Comparison of ENCODE assay signal across 1 cellular context in genomic region chr14:54348001-54348611, GRCh38.
TF ChIP-seq lines count a peak whose summit lies in the region.

No MANE protein-coding gene starts in this region.

TF ChIP-seq in HepG2, 621 proteins besides CTCF, POLR2A, EP300 and RAD21 (continued from another document):
- TF ChIP-seq, protein P1, sequence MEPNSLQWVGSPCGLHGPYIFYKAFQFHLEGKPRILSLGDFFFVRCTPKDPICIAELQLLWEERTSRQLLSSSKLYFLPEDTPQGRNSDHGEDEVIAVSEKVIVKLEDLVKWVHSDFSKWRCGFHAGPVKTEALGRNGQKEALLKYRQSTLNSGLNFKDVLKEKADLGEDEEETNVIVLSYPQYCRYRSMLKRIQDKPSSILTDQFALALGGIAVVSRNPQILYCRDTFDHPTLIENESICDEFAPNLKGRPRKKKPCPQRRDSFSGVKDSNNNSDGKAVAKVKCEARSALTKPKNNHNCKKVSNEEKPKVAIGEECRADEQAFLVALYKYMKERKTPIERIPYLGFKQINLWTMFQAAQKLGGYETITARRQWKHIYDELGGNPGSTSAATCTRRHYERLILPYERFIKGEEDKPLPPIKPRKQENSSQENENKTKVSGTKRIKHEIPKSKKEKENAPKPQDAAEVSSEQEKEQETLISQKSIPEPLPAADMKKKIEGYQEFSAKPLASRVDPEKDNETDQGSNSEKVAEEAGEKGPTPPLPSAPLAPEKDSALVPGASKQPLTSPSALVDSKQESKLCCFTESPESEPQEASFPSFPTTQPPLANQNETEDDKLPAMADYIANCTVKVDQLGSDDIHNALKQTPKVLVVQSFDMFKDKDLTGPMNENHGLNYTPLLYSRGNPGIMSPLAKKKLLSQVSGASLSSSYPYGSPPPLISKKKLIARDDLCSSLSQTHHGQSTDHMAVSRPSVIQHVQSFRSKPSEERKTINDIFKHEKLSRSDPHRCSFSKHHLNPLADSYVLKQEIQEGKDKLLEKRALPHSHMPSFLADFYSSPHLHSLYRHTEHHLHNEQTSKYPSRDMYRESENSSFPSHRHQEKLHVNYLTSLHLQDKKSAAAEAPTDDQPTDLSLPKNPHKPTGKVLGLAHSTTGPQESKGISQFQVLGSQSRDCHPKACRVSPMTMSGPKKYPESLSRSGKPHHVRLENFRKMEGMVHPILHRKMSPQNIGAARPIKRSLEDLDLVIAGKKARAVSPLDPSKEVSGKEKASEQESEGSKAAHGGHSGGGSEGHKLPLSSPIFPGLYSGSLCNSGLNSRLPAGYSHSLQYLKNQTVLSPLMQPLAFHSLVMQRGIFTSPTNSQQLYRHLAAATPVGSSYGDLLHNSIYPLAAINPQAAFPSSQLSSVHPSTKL (CRISPR knock-in tag; IDR thresholded peaks at IDR 0.05), result peak; percentile 33; the same call in 1 of the 2 replicates
- TF ChIP-seq ZNF800 (CRISPR knock-in tag; IDR thresholded peaks at IDR 0.05) (no peak), ZNF326 (CRISPR knock-in tag; IDR thresholded peaks at IDR 0.05; ENCODE audit: borderline replicate concordance) (no peak), ZNF639 (CRISPR knock-in tag; conservative IDR thresholded peaks at IDR 0.05) (no peak), ZFP41 (CRISPR knock-in tag; IDR thresholded peaks at IDR 0.05; ENCODE audit: borderline replicate concordance) (no peak), YEATS4 (CRISPR knock-in tag; IDR thresholded peaks at IDR 0.05; ENCODE audit: borderline replicate concordance) (no peak), SUZ12 (IDR thresholded peaks at IDR 0.05; ENCODE audit: low read depth, low read length) (no peak), DNMT1 (CRISPR knock-in tag; IDR thresholded peaks at IDR 0.05) (no peak), CBX1 (IDR thresholded peaks at IDR 0.05; ENCODE audit: low read depth) (no peak), RXRB (CRISPR knock-in tag; IDR thresholded peaks at IDR 0.05; ENCODE audit: borderline replicate concordance) (0 out of 2 replicates have a peak, but pooled peaks have one; percentile 29), ZNF780A (CRISPR knock-in tag; IDR thresholded peaks at IDR 0.05) (no peak), GATA4 (IDR thresholded peaks at IDR 0.05; ENCODE audit: borderline replicate concordance, low read depth) (no peak), ZMAT3 (CRISPR knock-in tag; conservative IDR thresholded peaks at IDR 0.05) (no peak), HNF4G (IDR thresholded peaks at IDR 0.05; ENCODE audit: borderline replicate concordance, low read depth, low read length) (no peak), HNF4G (CRISPR knock-in tag; IDR thresholded peaks at IDR 0.05; ENCODE audit: borderline replicate concordance, low read depth) (no peak), ZSCAN12 (CRISPR knock-in tag; IDR thresholded peaks at IDR 0.05) (no peak), ZSCAN9 (CRISPR knock-in tag; IDR thresholded peaks at IDR 0.05; ENCODE audit: borderline replicate concordance) (no peak), ESRRA (CRISPR knock-in tag; IDR thresholded peaks at IDR 0.05; ENCODE audit: low read depth) (no peak), ZSCAN30 (CRISPR knock-in tag; IDR thresholded peaks at IDR 0.05) (no peak), E2F5 (CRISPR knock-in tag; conservative IDR thresholded peaks at IDR 0.05) (no peak), ZNF563 (CRISPR knock-in tag; IDR thresholded peaks at IDR 0.05) (no peak), KDM5A (IDR thresholded peaks at IDR 0.05; ENCODE audit: borderline replicate concordance, low read length) (0 out of 2 replicates have a peak, but pooled peaks have one; percentile 32), MLLT10 (CRISPR knock-in tag; IDR thresholded peaks at IDR 0.05) (no peak), ZNF558 (CRISPR knock-in tag; IDR thresholded peaks at IDR 0.05; ENCODE audit: borderline replicate concordance) (no peak), ELF4 (CRISPR knock-in tag; IDR thresholded peaks at IDR 0.05; ENCODE audit: borderline replicate concordance) (no peak), CBX2 (IDR thresholded peaks at IDR 0.05; ENCODE audit: low read depth, low read length) (no peak), CBX2 (CRISPR knock-in tag; IDR thresholded peaks at IDR 0.05; ENCODE audit: low read depth) (no peak), ZNF224 (CRISPR knock-in tag; IDR thresholded peaks at IDR 0.05) (no peak), ZNF530 (CRISPR knock-in tag; IDR thresholded peaks at IDR 0.05; ENCODE audit: low read depth) (no peak), IRF2 (CRISPR knock-in tag; IDR thresholded peaks at IDR 0.05) (0 out of 2 replicates have a peak, but pooled peaks have one; percentile 21), ZBTB1 (CRISPR knock-in tag; IDR thresholded peaks at IDR 0.05; ENCODE audit: borderline replicate concordance) (no peak)
- TF ChIP-seq, protein P2, sequence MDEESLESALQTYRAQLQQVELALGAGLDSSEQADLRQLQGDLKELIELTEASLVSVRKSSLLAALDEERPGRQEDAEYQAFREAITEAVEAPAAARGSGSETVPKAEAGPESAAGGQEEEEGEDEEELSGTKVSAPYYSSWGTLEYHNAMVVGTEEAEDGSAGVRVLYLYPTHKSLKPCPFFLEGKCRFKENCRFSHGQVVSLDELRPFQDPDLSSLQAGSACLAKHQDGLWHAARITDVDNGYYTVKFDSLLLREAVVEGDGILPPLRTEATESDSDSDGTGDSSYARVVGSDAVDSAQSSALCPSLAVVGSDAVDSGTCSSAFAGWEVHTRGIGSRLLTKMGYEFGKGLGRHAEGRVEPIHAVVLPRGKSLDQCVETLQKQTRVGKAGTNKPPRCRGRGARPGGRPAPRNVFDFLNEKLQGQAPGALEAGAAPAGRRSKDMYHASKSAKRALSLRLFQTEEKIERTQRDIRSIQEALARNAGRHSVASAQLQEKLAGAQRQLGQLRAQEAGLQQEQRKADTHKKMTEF (CRISPR knock-in tag; IDR thresholded peaks at IDR 0.05), result peak; percentile 50; the same call in 1 of the 2 replicates
- TF ChIP-seq, protein P3, sequence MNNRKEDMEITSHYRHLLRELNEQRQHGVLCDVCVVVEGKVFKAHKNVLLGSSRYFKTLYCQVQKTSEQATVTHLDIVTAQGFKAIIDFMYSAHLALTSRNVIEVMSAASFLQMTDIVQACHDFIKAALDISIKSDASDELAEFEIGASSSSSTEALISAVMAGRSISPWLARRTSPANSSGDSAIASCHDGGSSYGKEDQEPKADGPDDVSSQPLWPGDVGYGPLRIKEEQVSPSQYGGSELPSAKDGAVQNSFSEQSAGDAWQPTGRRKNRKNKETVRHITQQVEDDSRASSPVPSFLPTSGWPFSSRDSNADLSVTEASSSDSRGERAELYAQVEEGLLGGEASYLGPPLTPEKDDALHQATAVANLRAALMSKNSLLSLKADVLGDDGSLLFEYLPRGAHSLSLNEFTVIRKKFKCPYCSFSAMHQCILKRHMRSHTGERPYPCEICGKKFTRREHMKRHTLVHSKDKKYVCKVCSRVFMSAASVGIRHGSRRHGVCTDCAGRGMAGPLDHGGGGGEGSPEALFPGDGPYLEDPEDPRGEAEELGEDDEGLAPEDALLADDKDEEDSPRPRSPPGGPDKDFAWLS (CRISPR knock-in tag; IDR thresholded peaks at IDR 0.05; ENCODE audit: borderline replicate concordance), result no peak
- TF ChIP-seq, protein P4, sequence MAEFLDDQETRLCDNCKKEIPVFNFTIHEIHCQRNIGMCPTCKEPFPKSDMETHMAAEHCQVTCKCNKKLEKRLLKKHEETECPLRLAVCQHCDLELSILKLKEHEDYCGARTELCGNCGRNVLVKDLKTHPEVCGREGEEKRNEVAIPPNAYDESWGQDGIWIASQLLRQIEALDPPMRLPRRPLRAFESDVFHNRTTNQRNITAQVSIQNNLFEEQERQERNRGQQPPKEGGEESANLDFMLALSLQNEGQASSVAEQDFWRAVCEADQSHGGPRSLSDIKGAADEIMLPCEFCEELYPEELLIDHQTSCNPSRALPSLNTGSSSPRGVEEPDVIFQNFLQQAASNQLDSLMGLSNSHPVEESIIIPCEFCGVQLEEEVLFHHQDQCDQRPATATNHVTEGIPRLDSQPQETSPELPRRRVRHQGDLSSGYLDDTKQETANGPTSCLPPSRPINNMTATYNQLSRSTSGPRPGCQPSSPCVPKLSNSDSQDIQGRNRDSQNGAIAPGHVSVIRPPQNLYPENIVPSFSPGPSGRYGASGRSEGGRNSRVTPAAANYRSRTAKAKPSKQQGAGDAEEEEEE (CRISPR knock-in tag; IDR thresholded peaks at IDR 0.05; ENCODE audit: borderline replicate concordance), result no peak
- TF ChIP-seq, protein P5, sequence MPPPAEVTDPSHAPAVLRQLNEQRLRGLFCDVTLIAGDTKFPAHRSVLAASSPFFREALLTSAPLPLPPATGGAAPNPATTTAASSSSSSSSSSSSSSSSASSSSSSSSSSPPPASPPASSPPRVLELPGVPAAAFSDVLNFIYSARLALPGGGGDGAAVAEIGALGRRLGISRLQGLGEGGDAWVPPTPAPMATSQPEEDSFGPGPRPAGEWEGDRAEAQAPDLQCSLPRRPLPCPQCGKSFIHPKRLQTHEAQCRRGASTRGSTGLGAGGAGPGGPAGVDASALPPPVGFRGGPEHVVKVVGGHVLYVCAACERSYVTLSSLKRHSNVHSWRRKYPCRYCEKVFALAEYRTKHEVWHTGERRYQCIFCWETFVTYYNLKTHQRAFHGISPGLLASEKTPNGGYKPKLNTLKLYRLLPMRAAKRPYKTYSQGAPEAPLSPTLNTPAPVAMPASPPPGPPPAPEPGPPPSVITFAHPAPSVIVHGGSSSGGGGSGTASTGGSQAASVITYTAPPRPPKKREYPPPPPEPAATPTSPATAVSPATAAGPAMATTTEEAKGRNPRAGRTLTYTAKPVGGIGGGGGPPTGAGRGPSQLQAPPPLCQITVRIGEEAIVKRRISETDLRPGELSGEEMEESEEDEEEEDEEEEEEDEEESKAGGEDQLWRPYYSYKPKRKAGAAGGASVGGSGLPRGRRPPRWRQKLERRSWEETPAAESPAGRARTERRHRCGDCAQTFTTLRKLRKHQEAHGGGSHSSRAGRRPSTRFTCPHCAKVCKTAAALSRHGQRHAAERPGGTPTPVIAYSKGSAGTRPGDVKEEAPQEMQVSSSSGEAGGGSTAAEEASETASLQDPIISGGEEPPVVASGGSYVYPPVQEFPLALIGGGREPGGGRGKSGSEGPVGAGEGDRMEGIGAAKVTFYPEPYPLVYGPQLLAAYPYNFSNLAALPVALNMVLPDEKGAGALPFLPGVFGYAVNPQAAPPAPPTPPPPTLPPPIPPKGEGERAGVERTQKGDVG (CRISPR knock-in tag; IDR thresholded peaks at IDR 0.05; ENCODE audit: borderline replicate concordance), result no peak
- TF ChIP-seq, protein P6, sequence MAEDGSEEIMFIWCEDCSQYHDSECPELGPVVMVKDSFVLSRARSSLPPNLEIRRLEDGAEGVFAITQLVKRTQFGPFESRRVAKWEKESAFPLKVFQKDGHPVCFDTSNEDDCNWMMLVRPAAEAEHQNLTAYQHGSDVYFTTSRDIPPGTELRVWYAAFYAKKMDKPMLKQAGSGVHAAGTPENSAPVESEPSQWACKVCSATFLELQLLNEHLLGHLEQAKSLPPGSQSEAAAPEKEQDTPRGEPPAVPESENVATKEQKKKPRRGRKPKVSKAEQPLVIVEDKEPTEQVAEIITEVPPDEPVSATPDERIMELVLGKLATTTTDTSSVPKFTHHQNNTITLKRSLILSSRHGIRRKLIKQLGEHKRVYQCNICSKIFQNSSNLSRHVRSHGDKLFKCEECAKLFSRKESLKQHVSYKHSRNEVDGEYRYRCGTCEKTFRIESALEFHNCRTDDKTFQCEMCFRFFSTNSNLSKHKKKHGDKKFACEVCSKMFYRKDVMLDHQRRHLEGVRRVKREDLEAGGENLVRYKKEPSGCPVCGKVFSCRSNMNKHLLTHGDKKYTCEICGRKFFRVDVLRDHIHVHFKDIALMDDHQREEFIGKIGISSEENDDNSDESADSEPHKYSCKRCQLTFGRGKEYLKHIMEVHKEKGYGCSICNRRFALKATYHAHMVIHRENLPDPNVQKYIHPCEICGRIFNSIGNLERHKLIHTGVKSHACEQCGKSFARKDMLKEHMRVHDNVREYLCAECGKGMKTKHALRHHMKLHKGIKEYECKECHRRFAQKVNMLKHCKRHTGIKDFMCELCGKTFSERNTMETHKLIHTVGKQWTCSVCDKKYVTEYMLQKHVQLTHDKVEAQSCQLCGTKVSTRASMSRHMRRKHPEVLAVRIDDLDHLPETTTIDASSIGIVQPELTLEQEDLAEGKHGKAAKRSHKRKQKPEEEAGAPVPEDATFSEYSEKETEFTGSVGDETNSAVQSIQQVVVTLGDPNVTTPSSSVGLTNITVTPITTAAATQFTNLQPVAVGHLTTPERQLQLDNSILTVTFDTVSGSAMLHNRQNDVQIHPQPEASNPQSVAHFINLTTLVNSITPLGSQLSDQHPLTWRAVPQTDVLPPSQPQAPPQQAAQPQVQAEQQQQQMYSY (CRISPR knock-in tag; IDR thresholded peaks at IDR 0.05), result no peak
- TF ChIP-seq, protein P7, sequence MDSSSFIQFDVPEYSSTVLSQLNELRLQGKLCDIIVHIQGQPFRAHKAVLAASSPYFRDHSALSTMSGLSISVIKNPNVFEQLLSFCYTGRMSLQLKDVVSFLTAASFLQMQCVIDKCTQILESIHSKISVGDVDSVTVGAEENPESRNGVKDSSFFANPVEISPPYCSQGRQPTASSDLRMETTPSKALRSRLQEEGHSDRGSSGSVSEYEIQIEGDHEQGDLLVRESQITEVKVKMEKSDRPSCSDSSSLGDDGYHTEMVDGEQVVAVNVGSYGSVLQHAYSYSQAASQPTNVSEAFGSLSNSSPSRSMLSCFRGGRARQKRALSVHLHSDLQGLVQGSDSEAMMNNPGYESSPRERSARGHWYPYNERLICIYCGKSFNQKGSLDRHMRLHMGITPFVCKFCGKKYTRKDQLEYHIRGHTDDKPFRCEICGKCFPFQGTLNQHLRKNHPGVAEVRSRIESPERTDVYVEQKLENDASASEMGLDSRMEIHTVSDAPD (CRISPR knock-in tag; IDR thresholded peaks at IDR 0.05), result no peak
TF ChIP-seq in HepG2: peak in this region for 17.
